In genomic region chr3:194449913-194450312, GRCh38 we compare ENCODE assay signal across 22 cellular contexts. TPM values are rescaled to one million over a fixed set of nuclear protein-coding genes. Genes with fewer than 3 reads are reported as not detected.
DNase-seq lines count a peak whose midpoint lies in the region; ATAC-seq, FAIRE-seq and TF ChIP-seq lines count a peak whose summit lies in the region.
"Had no signal": no experiment of that assay in that cellular context is flagged by ENCODE, and none has a peak within 500 bp of the region (broad histone marks: within the 10 kb centered on the region; RNA-seq: fewer than 3 reads in every experiment).

No MANE protein-coding gene starts in this region.

- no peaks in the 10 kb centered on the region for H3K9me2 ChIP-seq in PC-3 (replicated peaks; ENCODE audit: low read length)

- peaks cover 6% of the 10 kb centered on the region for H3K4me1 Mint-ChIP-seq in stimulated activated memory B cell treated with anti-CD40 and anti-IgM and Interleukin-4, amounts not matched to agents 10 μg/mL and 1 μg/mL and 100 μg/mL, for 72 hours
- H3K4me1 Mint-ChIP-seq: CD14-positive monocyte had no signal

- ATAC-seq in PC-3 = peak; percentile 70
- ATAC-seq in stimulated activated memory B cell treated with anti-CD40 and anti-IgM and Interleukin-4, amounts not matched to agents 10 μg/mL and 1 μg/mL and 100 μg/mL, for 72 hours = no peak
- no peak for ATAC-seq in HG03520 (IDR thresholded peaks at IDR 0.05; ENCODE audit: unreplicated experiment)
- ATAC-seq: A549, HCT116, HepG2 had no signal

- H2AFZ ChIP-seq in PC-3 (ENCODE audit: low read length) = no peak overlapping the region
- H2AFZ ChIP-seq: GM23248 had no signal

- peak overlapping the region; percentile 65 for H3K27ac Mint-ChIP-seq in stimulated activated memory B cell treated with anti-CD40 and anti-IgM and Interleukin-4, amounts not matched to agents 10 μg/mL and 1 μg/mL and 100 μg/mL, for 72 hours
- H3K27ac Mint-ChIP-seq: HFFc6 had no signal

- no peaks in the 10 kb centered on the region for H3K9me3 ChIP-seq in PC-3 (ENCODE audit: low read length)
- H3K9me3 ChIP-seq: A549, BLaER1 had no signal

- FAIRE-seq in bronchial epithelial cell (lab: Jason Lieb, UNC) = no peak
- FAIRE-seq: A549, HepG2 had no signal

- no peak overlapping the region for H3K4me3 ChIP-seq in PC-3 (ENCODE audit: low read length)
- H3K4me3 ChIP-seq in bronchial epithelial cell (ENCODE audit: low read depth, low read length) = no peak overlapping the region
- H3K4me3 ChIP-seq: A549, BLaER1, GM23248 had no signal

- H3K27me3 Mint-ChIP-seq in stimulated activated memory B cell treated with anti-CD40 and anti-IgM and Interleukin-4, amounts not matched to agents 10 μg/mL and 1 μg/mL and 100 μg/mL, for 72 hours = no peaks in the 10 kb centered on the region
- H3K27me3 Mint-ChIP-seq: CD4-positive, alpha-beta memory T cell; IgD-negative memory B cell had no signal

- POLR2A ChIA-PET in PC-3 (lab: Charles Lee; ENCODE audit: unreplicated experiment) = no interaction called here

- H3K4me3 Mint-ChIP-seq in stimulated activated memory B cell treated with anti-CD40 and anti-IgM and Interleukin-4, amounts not matched to agents 10 μg/mL and 1 μg/mL and 100 μg/mL, for 72 hours = no peak overlapping the region
- H3K4me3 Mint-ChIP-seq: CD14-positive monocyte; CD4-positive, alpha-beta memory T cell; HFFc6 had no signal

- H3K27me3 ChIP-seq in PC-3 (ENCODE audit: low read length) (no peaks in the 10 kb centered on the region), bronchial epithelial cell (ENCODE audit: control insufficient read depth, insufficient read depth, low read length) (no peaks in the 10 kb centered on the region)
- H3K27me3 ChIP-seq: BLaER1 had no signal

- H3K79me2 ChIP-seq in PC-3 (ENCODE audit: low read length) = no peaks in the 10 kb centered on the region

- peaks cover 16% of the 10 kb centered on the region for H3K4me1 ChIP-seq in PC-3 (ENCODE audit: insufficient read depth, low read length)
- H3K4me1 ChIP-seq: A549, BLaER1 had no signal

- peak overlapping the region; percentile 8; the same call in 1 of the 2 replicates for H3K4me2 ChIP-seq in PC-3 (ENCODE audit: low read length)
- H3K4me2 ChIP-seq: A549, BLaER1 had no signal

- DNase-seq in DMS53 (lab: John Stamatoyannopoulos, UW) (peak; percentile 46), DMS53 treated with DMSO at 0.1 percent for 48 hours (lab: John Stamatoyannopoulos, UW; ENCODE audit: unreplicated experiment) (no peak), PC-3 (peak; percentile 57), bronchial epithelial cell (ENCODE audit: low read depth) (peak; percentile 79), NCI-H69 (lab: John Stamatoyannopoulos, UW) (no peak), HCEC 1CT (no peak)
- DNase-seq: CD4-positive, alpha-beta memory T cell; DND-41; EL; HFFc6; KG1 had no signal

- no peak overlapping the region for H3K9ac ChIP-seq in PC-3 (ENCODE audit: low read length)
- H3K9ac ChIP-seq: BLaER1, GM23248 had no signal

- H3F3A ChIP-seq in PC-3 (ENCODE audit: low read length, unreplicated experiment) = no peaks in the 10 kb centered on the region

- no peaks in the 10 kb centered on the region for H4K20me1 ChIP-seq in PC-3 (ENCODE audit: low read length)
- H4K20me1 ChIP-seq: BLaER1 had no signal

- no TSS peak for BruUV-seq in PC-3 (replicated peaks; lab: Mats Ljungman, UMichigan)

- intact Hi-C loops in PC-3 (cut with micrococcal nuclease) = no loop called here

- peaks cover 55% of the 10 kb centered on the region for H3K36me3 ChIP-seq in PC-3 (ENCODE audit: low read depth, low read length)
- peaks cover 10% of the 10 kb centered on the region for H3K36me3 ChIP-seq in bronchial epithelial cell (ENCODE audit: control insufficient read depth, insufficient read depth, low read length)

- TF ChIP-seq CTCF in PC-3 (conservative IDR thresholded peaks at IDR 0.05; ENCODE audit: low read depth, low read length) (no peak), bronchial epithelial cell (IDR thresholded peaks at IDR 0.05; ENCODE audit: insufficient read depth, low read length, severe bottlenecking) (no peak)

- H3K36me3 Mint-ChIP-seq in stimulated activated memory B cell treated with anti-CD40 and anti-IgM and Interleukin-4, amounts not matched to agents 10 μg/mL and 1 μg/mL and 100 μg/mL, for 72 hours = peaks cover 66% of the 10 kb centered on the region

- peak overlapping the region; percentile 57 for H3K27ac ChIP-seq in PC-3 (ENCODE audit: low read length)
- H3K27ac ChIP-seq: 22Rv1, A549, BLaER1, GM23248 had no signal

- CTCF ChIA-PET in PC-3 (lab: Charles Lee) = interaction anchor here (1.0 kb wide), 2 partner anchors 22 to 144 kb away, joined by 4 to 9 read pairs; no protein-coding TSS in a partner anchor

- no peaks in the 10 kb centered on the region for H3K9me3 Mint-ChIP-seq in stimulated activated memory B cell treated with anti-CD40 and anti-IgM and Interleukin-4, amounts not matched to agents 10 μg/mL and 1 μg/mL and 100 μg/mL, for 72 hours
- H3K9me3 Mint-ChIP-seq: CD14-positive monocyte; CD4-positive, alpha-beta memory T cell; HFFc6; IgD-negative memory B cell had no signal

RNA-seq across cellular contexts. Expression of gene ATP13A3, which starts 36.9 kb away (rescaled TPM):
- total RNA-seq in PC-3 (2014; rRNA removed) (69.4 and 101 TPM in 2 replicates), bronchial epithelial cell (153 and 171 TPM in 2 replicates)

RNA-seq across cellular contexts. Expression of gene GP5, which starts 50.8 kb away (rescaled TPM):
- not detected in 2 replicates for total RNA-seq in PC-3 (2014; rRNA removed)
- under 0.01 TPM in 2 replicates for total RNA-seq in bronchial epithelial cell
- total RNA-seq: H4, HepG2 had no signal

Comparison
In these comparisons a context has a peak if more than half of its experiments do, and no peak if none do; other contexts are left out.
1. DNase-seq: peak in DMS53 (single experiment), PC-3 (single experiment) and bronchial epithelial cell (single experiment); none in DMS53 treated with DMSO at 0.1 percent for 48 hours (single experiment), NCI-H69 (single experiment) and HCEC 1CT (single experiment).